Comparison of ENCODE assay signal across 8 cellular contexts in the genomic region with DNA sequence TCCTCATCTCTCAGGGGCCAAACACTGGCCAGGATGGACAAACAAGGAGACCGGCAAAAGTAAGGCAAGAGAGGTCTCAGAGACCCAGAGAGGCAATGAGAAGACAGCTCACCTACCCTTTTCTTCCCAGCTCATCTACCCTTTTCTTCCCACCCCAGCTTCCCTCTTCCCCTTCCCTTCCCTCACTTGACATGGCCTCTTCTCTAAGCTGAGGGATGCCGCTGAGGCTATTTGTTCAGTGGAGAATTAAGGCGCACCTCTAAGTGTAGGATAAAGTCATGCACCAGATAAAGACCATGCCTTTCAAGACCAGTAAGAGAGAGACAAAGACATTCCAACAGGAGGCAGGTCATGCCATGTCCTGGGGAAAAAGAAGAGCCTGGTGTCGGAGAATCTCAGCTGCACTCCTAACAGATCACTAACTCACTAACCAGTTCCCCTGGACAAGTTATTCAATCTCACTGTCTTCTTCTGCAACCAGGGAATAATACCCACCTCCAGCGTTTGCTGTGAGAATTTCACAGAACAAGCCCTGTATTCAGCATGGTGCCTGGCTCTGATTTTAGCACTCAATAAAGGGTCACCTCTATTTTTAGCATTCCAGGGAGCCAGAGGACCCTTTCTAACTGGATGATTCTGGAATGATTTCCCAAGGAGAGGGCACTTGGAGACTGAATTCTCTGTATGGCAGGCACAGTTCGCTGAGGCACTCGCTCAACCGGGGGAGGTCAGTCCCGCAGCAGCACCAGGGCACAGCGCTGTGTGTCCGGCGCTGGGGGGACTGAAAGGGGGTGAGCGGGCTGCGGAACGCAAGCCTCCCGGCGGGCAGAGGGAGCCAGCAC. TPM values are rescaled to one million over a fixed set of nuclear protein-coding genes. Genes with fewer than 3 reads are reported as not detected.
DNase-seq lines count a peak whose midpoint lies in the region; ATAC-seq and TF ChIP-seq lines count a peak whose summit lies in the region.

No MANE protein-coding gene starts in this region.

- no peak for TF ChIP-seq CTCF in foreskin fibroblast (IDR thresholded peaks at IDR 0.05; ENCODE audit: low read depth, low read length)
- TF ChIP-seq CTCF in GM13976 (IDR thresholded peaks at IDR 0.05; ENCODE audit: borderline replicate concordance, control extremely low read depth, extremely low read depth, insufficient read depth, missing control alignments), result no peak

- ATAC-seq in HG02840 (IDR thresholded peaks at IDR 0.05; ENCODE audit: low FRiP score, unreplicated experiment) (no peak), HG03378 (IDR thresholded peaks at IDR 0.05; ENCODE audit: unreplicated experiment) (no peak)

- DNase-seq in SW480 (ENCODE audit: low spot score), result peak; percentile 44
- DNase-seq in foreskin fibroblast, result no peak
- DNase-seq in renal cortical epithelial cell (ENCODE audit: low read depth), result peak; percentile 27
- DNase-seq in GM13976 (ENCODE audit: low spot score), result no peak
- no peak for DNase-seq in NCI-H524 treated with DMSO at 0.1 percent for 48 hours (lab: John Stamatoyannopoulos, UW)

- in situ Hi-C loops in GM13976 (cut with MboI; ENCODE audit: low sequenced_read_pairs, unreplicated experiment), result no loop called here

- H3K4me3 ChIP-seq in GM08714 (ENCODE audit: low read length) (peak overlapping the region; percentile 74; the same call in 1 of the 2 replicates), foreskin fibroblast (ENCODE audit: low read depth in 1 of 2, low read length in 2 of 2) (peak overlapping the region; percentile 65 to 85)

RNA-seq across cellular contexts. Expression of a gene that starts 3.0 kb away (rescaled TPM):
- total RNA-seq in renal cortical epithelial cell, result 128 and 349 TPM in 2 replicates

Comparison
In these comparisons a context has a peak if more than half of its experiments do, and no peak if none do; other contexts are left out.
1. DNase-seq: peak in SW480 (single experiment) and renal cortical epithelial cell (single experiment); none in foreskin fibroblast (0 of 2), GM13976 (single experiment) and NCI-H524 treated with DMSO at 0.1 percent for 48 hours (single experiment).